In genomic region chr10:78513330-78513729, GRCh38 we compare ENCODE assay signal across 25 cellular contexts.
A peak's percentile ranks its signal among the peaks of the same experiment; 100 is the strongest.
DNase-seq lines count a peak whose midpoint lies in the region; ATAC-seq and TF ChIP-seq lines count a peak whose summit lies in the region.
"Had no signal": no experiment of that assay in that cellular context is flagged by ENCODE, and none has a peak within 500 bp of the region (broad histone marks: within the 10 kb centered on the region; RNA-seq: fewer than 3 reads in every experiment).

No MANE protein-coding gene starts in this region.

- no peak for TF ChIP-seq RAD21 in IMR-90 (IDR thresholded peaks at IDR 0.05; ENCODE audit: low read length)

- H3K9me3 ChIP-seq in IMR-90 (ENCODE audit: control insufficient read depth, insufficient read depth, low read length) (no peaks in the 10 kb centered on the region), subcutaneous abdominal adipose tissue (ENCODE audit: control insufficient read depth in 5 of 5, low read length in 5 of 5) (no peaks in the 10 kb centered on the region)
- H3K9me3 ChIP-seq: adrenal gland, gastrocnemius medialis had no signal

- no TSS peak for BruUV-seq in IMR-90 (replicated peaks; lab: Mats Ljungman, UMichigan)

- no peaks in the 10 kb centered on the region for H3K79me1 ChIP-seq in IMR-90 (ENCODE audit: low read depth in 1 of 2, low read length in 2 of 2)

- H2AK9ac ChIP-seq in IMR-90 (replicated peaks; ENCODE audit: low read depth, low read length, poor library complexity) = no peak overlapping the region

- H3K9ac ChIP-seq in IMR-90 (ENCODE audit: low read depth, low read length) = no peak overlapping the region
- no peak overlapping the region for H3K9ac ChIP-seq in subcutaneous abdominal adipose tissue (ENCODE audit: low read length in 5 of 5)

- TF ChIP-seq CTCF in IMR-90 (conservative IDR thresholded peaks at IDR 0.05; ENCODE audit: low read depth, low read length) (no peak), VCaP (conservative IDR thresholded peaks at IDR 0.05) (no peak)

- H2BK20ac ChIP-seq in IMR-90 (ENCODE audit: low read depth, low read length) = no peak overlapping the region

- H4K91ac ChIP-seq in IMR-90 (ENCODE audit: insufficient read depth, low read depth, low read length) = no peak overlapping the region

- H3K18ac ChIP-seq in IMR-90 (ENCODE audit: low read depth, low read length) = no peak overlapping the region

- CTCF ChIA-PET in IMR-90 (lab: Yijun Ruan, JAX) = no interaction called here

- H3K14ac ChIP-seq in IMR-90 (replicated peaks; ENCODE audit: low read depth, low read length) = no peak overlapping the region

- H3K23ac ChIP-seq in IMR-90 (ENCODE audit: low read depth, low read length) = no peak overlapping the region

- WGBS in IMR-90 (ENCODE audit: extremely low coverage in 2 of 2, insufficient read length in 1 of 2), 2 experiments = no CpG with 5 or more reads among the region's 2 CpGs

- no peaks in the 10 kb centered on the region; the same call in 1 of the 2 replicates for H3K9me1 ChIP-seq in IMR-90 (ENCODE audit: insufficient read depth, low read length)

- dilution Hi-C loops in IMR-90 (cut with HindIII; ENCODE audit: low sequenced_read_pairs, unreplicated experiment) = no loop called here

- POLR2A ChIA-PET in IMR-90 (lab: Charles Lee; ENCODE audit: unreplicated experiment) = no interaction called here

- H4K5ac ChIP-seq in IMR-90 (ENCODE audit: low read depth, low read length) = no peak overlapping the region

- H2AK5ac ChIP-seq in IMR-90 (ENCODE audit: low read depth, low read length) = no peak overlapping the region

- H3K36me3 ChIP-seq in IMR-90 (ENCODE audit: control insufficient read depth, insufficient read depth, low read length) = no peaks in the 10 kb centered on the region
- no peaks in the 10 kb centered on the region for H3K36me3 ChIP-seq in subcutaneous abdominal adipose tissue (ENCODE audit: control insufficient read depth in 5 of 5, insufficient read depth in 5 of 5, low read length in 5 of 5)
- H3K36me3 ChIP-seq: adrenal gland, gastrocnemius medialis had no signal

- no peak overlapping the region for H2BK120ac ChIP-seq in IMR-90 (ENCODE audit: low read depth, low read length)

- no peak overlapping the region for H3K4me2 ChIP-seq in IMR-90 (ENCODE audit: low read depth, low read length)

- no peak overlapping the region for H4K8ac ChIP-seq in IMR-90 (ENCODE audit: low read depth in 2 of 2, low read length in 2 of 2)

- no peak overlapping the region for H2BK5ac ChIP-seq in IMR-90 (ENCODE audit: low read depth, low read length, poor library complexity, severe bottlenecking)

- no peak for TF ChIP-seq POLR2A in IMR-90 (IDR thresholded peaks at IDR 0.05; ENCODE audit: low read depth, low read length)

- H3K27ac ChIP-seq in IMR-90 (ENCODE audit: insufficient read depth, low read length) (no peak overlapping the region), VCaP (peak overlapping the region; percentile 19; the same call in 1 of the 2 replicates), subcutaneous abdominal adipose tissue (ENCODE audit: low read depth, low read length) (peak overlapping the region; percentile 89)
- H3K27ac ChIP-seq: adrenal gland, gastrocnemius medialis had no signal

- H4K20me1 ChIP-seq in IMR-90 (ENCODE audit: insufficient read depth, low read length) = no peaks in the 10 kb centered on the region

- H3K4me1 ChIP-seq in IMR-90 (ENCODE audit: control insufficient read depth, insufficient read depth, low read length) (peaks cover 3% of the 10 kb centered on the region; the same call in 1 of the 2 replicates), subcutaneous abdominal adipose tissue (ENCODE audit: control insufficient read depth in 5 of 5, insufficient read depth in 5 of 5, low read length in 5 of 5) (peaks cover 21 to 60% (median 42%) of the 10 kb centered on the region in 5 donors)
- H3K4me1 ChIP-seq: adrenal gland had no signal

- in situ Hi-C loops in IMR-90 (cut with MboI; ENCODE audit: low sequenced_read_pairs) = no loop called here

- H3K27me3 ChIP-seq in IMR-90 (ENCODE audit: control insufficient read depth, insufficient read depth, low read length) (no peaks in the 10 kb centered on the region; the same call in 1 of the 2 replicates), subcutaneous abdominal adipose tissue (ENCODE audit: control insufficient read depth in 5 of 5, insufficient read depth in 4 of 5, low read length in 5 of 5) (peaks cover 0 to 3% (median 0%) of the 10 kb centered on the region in 5 donors)
- H3K27me3 ChIP-seq: adrenal gland, gastrocnemius medialis had no signal

- intact Hi-C loops in IMR-90 (cut with micrococcal nuclease) = no loop called here

- no peak overlapping the region for H3K4ac ChIP-seq in IMR-90 (ENCODE audit: low read depth, low read length)

- ATAC-seq in IMR-90 (ENCODE audit: low read depth) = no peak
- ATAC-seq: activated T-cell treated with anti-CD3 and anti-CD28 coated beads, Interleukin-2, amount 50 U/mL, for 4 hours; gastrocnemius medialis; stimulated activated effector memory CD8-positive, alpha-beta T cell treated with anti-CD3 and anti-CD28 coated beads, Interleukin-12 subunit alpha, Interleukin-12 subunit beta, amount 100 ng/mL, for 72 hours had no signal

- DNase-seq in IMR-90 (peak; percentile 14), kidney tubule cell (ENCODE audit: low spot score) (peak; percentile 37), hypothalamus (lab: John Stamatoyannopoulos, UW) (no peak), NCI-H2227 treated with DMSO at 0.1 percent for 48 hours (lab: John Stamatoyannopoulos, UW) (no peak), NCI-H2171 (lab: John Stamatoyannopoulos, UW) (no peak)
- DNase-seq: activated B cell treated with CpG ODN at 0.5 μM for 24 hours; activated CD4-positive, alpha-beta memory T cell treated with anti-CD3 and anti-CD28 coated beads for 36 hours; activated T-cell treated with anti-CD3 and anti-CD28 coated beads, Interleukin-2, amount 50 U/mL, for 4 hours; CD4-positive, CD25-positive, alpha-beta regulatory T cell; cortex of kidney; gastrocnemius medialis; hippocampal formation; NCI-H1105; NCI-H2029; NCI-H226; NCI-H748 treated with DMSO at 0.1 percent for 48 hours; occipital lobe; Right ventricle myocardium superior; stimulated activated CD4-positive, alpha-beta T cell treated with anti-CD3 and anti-CD28 coated beads, Interleukin-2, amount 100 ng/mL, for 48 hours; SW 1271; T1000 had no signal

- H3K56ac ChIP-seq in IMR-90 (ENCODE audit: extremely low read depth, insufficient read depth, low read length) = no peak overlapping the region

- H2AFZ ChIP-seq in IMR-90 (replicated peaks; ENCODE audit: low read length, poor library complexity) = no peak overlapping the region

- H3K4me3 ChIP-seq in IMR-90 (ENCODE audit: insufficient read depth, low read depth, low read length) (no peak overlapping the region), subcutaneous abdominal adipose tissue (ENCODE audit: low read depth in 1 of 5, low read length in 5 of 5) (no peak overlapping the region)
- H3K4me3 ChIP-seq: adrenal gland, gastrocnemius medialis had no signal

- H2BK15ac ChIP-seq in IMR-90 (ENCODE audit: low read depth, low read length) = no peak overlapping the region

TF ChIP-seq in IMR-90, 13 proteins besides CTCF, POLR2A, EP300 and RAD21:
- TF ChIP-seq FOS (IDR thresholded peaks at IDR 0.05; ENCODE audit: low read depth, low read length) (no peak), CEBPB (IDR thresholded peaks at IDR 0.05; ENCODE audit: low read depth, low read length) (no peak), CHD1 (IDR thresholded peaks at IDR 0.05; ENCODE audit: low read depth, low read length) (no peak), BHLHE40 (IDR thresholded peaks at IDR 0.05; ENCODE audit: low read depth, low read length) (no peak), MXI1 (IDR thresholded peaks at IDR 0.05; ENCODE audit: borderline replicate concordance, low read depth, low read length) (no peak), NFE2L2 (IDR thresholded peaks at IDR 0.05; ENCODE audit: low read depth, low read length) (no peak), RCOR1 (IDR thresholded peaks at IDR 0.05; ENCODE audit: insufficient replicate concordance, low read length) (no peak), MAZ (IDR thresholded peaks at IDR 0.05; ENCODE audit: borderline replicate concordance, low read depth, low read length) (no peak), MAFK (IDR thresholded peaks at IDR 0.05; ENCODE audit: low read depth, low read length) (no peak)
- TF ChIP-seq, protein P1, sequence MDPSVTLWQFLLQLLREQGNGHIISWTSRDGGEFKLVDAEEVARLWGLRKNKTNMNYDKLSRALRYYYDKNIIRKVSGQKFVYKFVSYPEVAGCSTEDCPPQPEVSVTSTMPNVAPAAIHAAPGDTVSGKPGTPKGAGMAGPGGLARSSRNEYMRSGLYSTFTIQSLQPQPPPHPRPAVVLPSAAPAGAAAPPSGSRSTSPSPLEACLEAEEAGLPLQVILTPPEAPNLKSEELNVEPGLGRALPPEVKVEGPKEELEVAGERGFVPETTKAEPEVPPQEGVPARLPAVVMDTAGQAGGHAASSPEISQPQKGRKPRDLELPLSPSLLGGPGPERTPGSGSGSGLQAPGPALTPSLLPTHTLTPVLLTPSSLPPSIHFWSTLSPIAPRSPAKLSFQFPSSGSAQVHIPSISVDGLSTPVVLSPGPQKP (IDR thresholded peaks at IDR 0.05; ENCODE audit: borderline replicate concordance, low read depth, low read length) = no peak

Comparison
In these comparisons a context has a peak if more than half of its experiments do, and no peak if none do; other contexts are left out.
1. DNase-seq: peak in IMR-90 (single experiment) and kidney tubule cell (single experiment); none in hypothalamus (0 of 51), NCI-H2227 treated with DMSO at 0.1 percent for 48 hours (single experiment) and NCI-H2171 (single experiment).